In the genomic region with DNA sequence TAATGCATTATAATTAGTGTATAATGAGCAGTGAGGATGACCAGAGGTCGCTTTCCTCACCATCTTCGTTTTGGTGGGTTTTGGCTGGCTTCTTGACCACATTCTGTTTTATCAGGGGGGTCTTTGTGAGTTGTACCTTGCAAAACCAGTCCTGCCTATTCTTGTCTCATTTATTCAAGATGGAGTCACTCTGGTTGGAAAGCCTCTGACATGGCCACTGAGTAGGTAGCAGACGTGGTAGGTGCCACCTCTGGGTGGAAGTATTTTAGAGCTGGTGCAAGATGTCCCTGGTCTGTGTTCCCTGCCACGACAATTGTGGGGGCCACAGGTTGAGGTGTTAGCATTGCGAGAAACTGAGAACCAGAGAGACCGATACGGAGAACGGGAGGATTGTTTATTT, we compare ENCODE assay signal across 19 cellular contexts.
DNase-seq lines count a peak whose midpoint lies in the region; FAIRE-seq and TF ChIP-seq lines count a peak whose summit lies in the region.
"Had no signal": no experiment of that assay in that cellular context is flagged by ENCODE, and none has a peak within 500 bp of the region (broad histone marks: within the 10 kb centered on the region; RNA-seq: fewer than 3 reads in every experiment).

No MANE protein-coding gene starts in this region.

- intact Hi-C loops in stomach (cut with DNase I; ENCODE audit: low total_unique reads) = no loop called here

- FAIRE-seq in astrocyte (lab: Jason Lieb, UNC) = no peak
- FAIRE-seq: G401.6 had no signal

- peak overlapping the region; percentile 48 for H2AFZ ChIP-seq in astrocyte (ENCODE audit: low read depth, low read length)
- no peak overlapping the region for H2AFZ ChIP-seq in hepatocyte

- H3K79me2 ChIP-seq in astrocyte (ENCODE audit: insufficient read depth, low read length) = no peaks in the 10 kb centered on the region
- no peaks in the 10 kb centered on the region for H3K79me2 ChIP-seq in hepatocyte

- H3K4me1 Mint-ChIP-seq in astrocyte (ENCODE audit: low read depth, unreplicated experiment) = peaks cover 11% of the 10 kb centered on the region
- peaks cover 35% of the 10 kb centered on the region for H3K4me1 Mint-ChIP-seq in type B pancreatic cell (ENCODE audit: unreplicated experiment)
- H3K4me1 Mint-ChIP-seq in activated CD4-positive, alpha-beta T cell treated with anti-CD3 and anti-CD28 coated beads, Interleukin-2, amount 10 ng/mL, durations not matched to agents 7 days and 5 days = no peaks in the 10 kb centered on the region

- peaks cover 6% of the 10 kb centered on the region; the same call in 1 of the 2 replicates for H3K9me3 ChIP-seq in HUES6 (ENCODE audit: control insufficient read depth, insufficient read depth, low read depth, low read length)
- H3K9me3 ChIP-seq in astrocyte (ENCODE audit: insufficient read depth, low read depth, low read length) = no peaks in the 10 kb centered on the region
- H3K9me3 ChIP-seq in hepatocyte (ENCODE audit: low read depth) = no peaks in the 10 kb centered on the region
- H3K9me3 ChIP-seq in stomach = peaks cover 0 to 2% (median 0%) of the 10 kb centered on the region in 4 donors

- peaks cover 31% of the 10 kb centered on the region for H3K4me1 ChIP-seq in HUES6 (ENCODE audit: control insufficient read depth, insufficient read depth, low read length)
- H3K4me1 ChIP-seq in astrocyte (ENCODE audit: insufficient read depth, low read length) = peaks cover 28% of the 10 kb centered on the region
- H3K4me1 ChIP-seq in hepatocyte (ENCODE audit: insufficient read depth) = no peaks in the 10 kb centered on the region
- peaks cover 0 to 5% (median 0%) of the 10 kb centered on the region in 4 donors for H3K4me1 ChIP-seq in stomach

- H3K4me3 ChIP-seq in HUES6 (ENCODE audit: low read depth, low read length) (no peak overlapping the region), astrocyte (ENCODE audit: insufficient read depth, low read depth, low read length) (no peak overlapping the region), hepatocyte (no peak overlapping the region), stomach (no peak overlapping the region)
- H3K4me3 ChIP-seq: BLaER1 treated with 17β-estradiol and CSF1 and Interleukin-3, amounts not matched to agents 10 nM and 100 nM; SJCRH30 had no signal

- H3K9me2 ChIP-seq in hepatocyte (replicated peaks; ENCODE audit: insufficient read depth) = no peaks in the 10 kb centered on the region

- no peak overlapping the region for H3K4me3 Mint-ChIP-seq in astrocyte (ENCODE audit: unreplicated experiment)
- H3K4me3 Mint-ChIP-seq in type B pancreatic cell = no peak overlapping the region
- H3K4me3 Mint-ChIP-seq in activated CD4-positive, alpha-beta T cell treated with anti-CD3 and anti-CD28 coated beads, Interleukin-2, amount 10 ng/mL, durations not matched to agents 7 days and 5 days = no peak overlapping the region
- H3K4me3 Mint-ChIP-seq: CD8-positive, alpha-beta memory T cell had no signal

- H3K9ac ChIP-seq in HUES6 (ENCODE audit: low read length) (no peak overlapping the region), astrocyte (ENCODE audit: low read length) (peak overlapping the region; percentile 82)
- H3K9ac ChIP-seq: BLaER1 treated with 17β-estradiol and CSF1 and Interleukin-3, amounts not matched to agents 10 nM and 100 nM had no signal

- H3K27ac Mint-ChIP-seq in astrocyte (ENCODE audit: unreplicated experiment) (peak overlapping the region; percentile 94), type B pancreatic cell (peak overlapping the region; percentile 85)
- no peak overlapping the region for H3K27ac Mint-ChIP-seq in activated CD4-positive, alpha-beta T cell treated with anti-CD3 and anti-CD28 coated beads, Interleukin-2, amount 10 ng/mL, durations not matched to agents 7 days and 5 days
- H3K27ac Mint-ChIP-seq: CD8-positive, alpha-beta memory T cell had no signal

- TF ChIP-seq POLR2A in stomach (IDR thresholded peaks at IDR 0.05) = no peak

- TF ChIP-seq CTCF in astrocyte (IDR thresholded peaks at IDR 0.05; ENCODE audit: insufficient read depth, low read depth, low read length) (no peak), hepatocyte (IDR thresholded peaks at IDR 0.05; ENCODE audit: poor library complexity) (no peak), type B pancreatic cell (conservative IDR thresholded peaks at IDR 0.05) (no peak), stomach (IDR thresholded peaks at IDR 0.05) (no peak)

- no peak for DNase-seq in astrocyte (ENCODE audit: low read depth)
- no peak for DNase-seq in hepatocyte (ENCODE audit: low spot score)
- DNase-seq in type B pancreatic cell (ENCODE audit: extremely low spot score, unreplicated experiment) = no peak
- no peak for DNase-seq in dermis blood vessel endothelial cell
- no peak for DNase-seq in stomach
- DNase-seq in activated CD4-positive, alpha-beta T cell treated with anti-CD3 and anti-CD28 coated beads for 4 hours = no peak
- DNase-seq in activated CD4-positive, alpha-beta T cell treated with anti-CD3 and anti-CD28 coated beads, Interleukin-2, amount 10 ng/mL, durations not matched to agents 7 days and 5 days = no peak
- DNase-seq: CD8-positive, alpha-beta memory T cell; DND-41; KBM-7; NCI-H1092; NCI-H146; NCI-H2081; NCI-H748 treated with DMSO at 0.1 percent for 48 hours; SJCRH30 had no signal

- H3K27me3 Mint-ChIP-seq in astrocyte (ENCODE audit: low read depth, unreplicated experiment) = peaks cover 4% of the 10 kb centered on the region
- H3K27me3 Mint-ChIP-seq in type B pancreatic cell = peaks cover 15% of the 10 kb centered on the region
- no peaks in the 10 kb centered on the region for H3K27me3 Mint-ChIP-seq in activated CD4-positive, alpha-beta T cell treated with anti-CD3 and anti-CD28 coated beads, Interleukin-2, amount 10 ng/mL, durations not matched to agents 7 days and 5 days

- H3K9me3 Mint-ChIP-seq in astrocyte (ENCODE audit: unreplicated experiment) (peaks cover 4% of the 10 kb centered on the region), type B pancreatic cell (peaks cover 6% of the 10 kb centered on the region)
- H3K9me3 Mint-ChIP-seq in activated CD4-positive, alpha-beta T cell treated with anti-CD3 and anti-CD28 coated beads, Interleukin-2, amount 10 ng/mL, durations not matched to agents 7 days and 5 days = peaks cover 2% of the 10 kb centered on the region

- CTCF ChIA-PET in activated CD4-positive, alpha-beta T cell treated with anti-CD3 and anti-CD28 coated beads, Interleukin-2, amount 10 ng/mL, durations not matched to agents 7 days and 5 days (lab: Charles Lee) = no interaction called here

- H3K36me3 ChIP-seq in HUES6 (ENCODE audit: control insufficient read depth, insufficient read depth, low read length) = no peaks in the 10 kb centered on the region
- H3K36me3 ChIP-seq in astrocyte (ENCODE audit: insufficient read depth, low read length) = no peaks in the 10 kb centered on the region
- no peaks in the 10 kb centered on the region for H3K36me3 ChIP-seq in hepatocyte (replicated peaks; ENCODE audit: insufficient read depth, low read depth)
- H3K36me3 ChIP-seq in stomach = no peaks in the 10 kb centered on the region
- H3K36me3 ChIP-seq: BLaER1 treated with 17β-estradiol and CSF1 and Interleukin-3, amounts not matched to agents 10 nM and 100 nM; SJCRH30 had no signal

- H3K36me3 Mint-ChIP-seq in astrocyte (ENCODE audit: low read depth, unreplicated experiment) = no peaks in the 10 kb centered on the region
- H3K36me3 Mint-ChIP-seq in type B pancreatic cell = no peaks in the 10 kb centered on the region
- H3K36me3 Mint-ChIP-seq in activated CD4-positive, alpha-beta T cell treated with anti-CD3 and anti-CD28 coated beads, Interleukin-2, amount 10 ng/mL, durations not matched to agents 7 days and 5 days (ENCODE audit: low read depth) = no peaks in the 10 kb centered on the region

- peak overlapping the region; percentile 79 for H3K4me2 ChIP-seq in astrocyte (ENCODE audit: low read length)
- no peak overlapping the region for H3K4me2 ChIP-seq in hepatocyte
- H3K4me2 ChIP-seq: BLaER1 treated with 17β-estradiol and CSF1 and Interleukin-3, amounts not matched to agents 10 nM and 100 nM had no signal

- 94% methylated on average over 8 of the region's 8 CpGs for WGBS in hepatocyte (ENCODE audit: low lambda C conversion rate, missing lambda C conversion rate)
- WGBS in stomach, 5 donors = 80 to 94% (median 88%) methylated on average over 8 of the region's 8 CpGs

- POLR2A ChIA-PET in activated CD4-positive, alpha-beta T cell treated with anti-CD3 and anti-CD28 coated beads, Interleukin-2, amount 10 ng/mL, durations not matched to agents 7 days and 5 days (lab: Charles Lee) = no interaction called here

- no peaks in the 10 kb centered on the region for H3K27me3 ChIP-seq in HUES6 (ENCODE audit: control insufficient read depth, insufficient read depth, low read length)
- no peaks in the 10 kb centered on the region for H3K27me3 ChIP-seq in astrocyte (ENCODE audit: insufficient read depth, low read length)
- H3K27me3 ChIP-seq in hepatocyte = no peaks in the 10 kb centered on the region
- no peaks in the 10 kb centered on the region for H3K27me3 ChIP-seq in stomach
- H3K27me3 ChIP-seq: BLaER1 treated with 17β-estradiol and CSF1 and Interleukin-3, amounts not matched to agents 10 nM and 100 nM; SJCRH30 had no signal

- H4K20me1 ChIP-seq in astrocyte (ENCODE audit: insufficient read depth, low read length) = no peaks in the 10 kb centered on the region
- H4K20me1 ChIP-seq in hepatocyte (ENCODE audit: insufficient read depth, poor library complexity, severe bottlenecking) = no peaks in the 10 kb centered on the region
- H4K20me1 ChIP-seq: BLaER1 treated with 17β-estradiol and CSF1 and Interleukin-3, amounts not matched to agents 10 nM and 100 nM had no signal

- no peak for TF ChIP-seq EP300 in stomach (IDR thresholded peaks at IDR 0.05)

- H3K27ac ChIP-seq in HUES6 (ENCODE audit: low read depth, low read length) = peak overlapping the region; percentile 94
- peak overlapping the region; percentile 98 for H3K27ac ChIP-seq in astrocyte (ENCODE audit: low read depth, low read length)
- peak overlapping the region; percentile 59 for H3K27ac ChIP-seq in hepatocyte
- no peak overlapping the region for H3K27ac ChIP-seq in stomach
- H3K27ac ChIP-seq: BLaER1 treated with 17β-estradiol and CSF1 and Interleukin-3, amounts not matched to agents 10 nM and 100 nM; RWPE1; SJCRH30 had no signal

Comparison
In these comparisons a context has a peak if more than half of its experiments do, and no peak if none do; other contexts are left out.
1. H3K27ac ChIP-seq: peak in HUES6 (single experiment), astrocyte (single experiment) and hepatocyte (single experiment); none in stomach (0 of 5).